In the genomic region with DNA sequence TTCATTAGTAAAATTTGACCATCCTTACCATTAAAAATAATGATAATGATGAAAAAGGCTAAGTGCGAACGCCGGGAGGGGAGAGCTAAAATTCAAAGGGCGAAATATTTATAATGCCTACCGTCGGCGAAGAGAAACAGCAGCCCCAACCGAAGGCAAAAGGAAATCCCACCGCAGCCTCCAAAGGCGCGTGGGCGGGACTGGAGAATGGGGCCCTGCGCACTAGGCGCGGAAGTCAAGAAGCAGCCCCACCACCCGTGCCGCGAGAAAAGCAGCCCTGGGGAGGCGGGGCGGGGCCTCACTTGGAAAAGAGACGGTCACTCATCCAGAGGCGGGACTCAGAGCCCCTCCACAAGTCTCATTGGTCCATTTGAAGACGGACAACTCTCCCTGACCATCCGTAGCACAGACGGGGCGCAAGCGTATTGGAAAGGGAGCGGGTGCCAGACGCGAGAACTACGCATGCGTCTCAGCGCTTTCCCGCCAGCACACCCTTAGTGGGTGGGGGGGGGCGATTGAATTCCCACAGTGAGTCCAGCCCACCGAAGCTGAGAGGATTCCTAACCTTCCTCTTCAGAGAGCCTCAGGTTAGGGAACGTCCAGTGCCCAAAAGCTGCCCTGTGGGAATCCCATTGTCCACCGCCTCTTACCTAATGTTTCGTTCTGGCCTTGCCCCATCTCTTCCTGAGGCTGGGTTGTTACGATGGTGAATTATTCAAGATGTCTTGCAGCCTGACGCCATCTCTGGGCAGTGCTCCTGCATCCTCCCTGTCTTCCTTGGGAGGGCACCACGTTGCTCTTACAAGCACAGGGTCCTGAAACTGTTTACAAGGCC, we compare ENCODE assay signal across 8 cellular contexts. TPM values are rescaled to one million over a fixed set of nuclear protein-coding genes. Genes with fewer than 3 reads are reported as not detected.
A peak's percentile ranks its signal among the peaks of the same experiment; 100 is the strongest.
DNase-seq lines count a peak whose midpoint lies in the region; ATAC-seq and TF ChIP-seq lines count a peak whose summit lies in the region.

No MANE protein-coding gene starts in this region.

- H4K20me1 ChIP-seq in mammary epithelial cell (ENCODE audit: insufficient read depth, low read length), result no peaks in the 10 kb centered on the region
- H4K20me1 ChIP-seq in smooth muscle cell (ENCODE audit: low read depth), result no peaks in the 10 kb centered on the region

- no peaks in the 10 kb centered on the region for H3K27me3 ChIP-seq in AG04450 (ENCODE audit: control insufficient read depth, insufficient read depth, low read length)
- H3K27me3 ChIP-seq in WERI-Rb-1 (ENCODE audit: insufficient read depth, low read depth, severe bottlenecking), result no peaks in the 10 kb centered on the region
- no peaks in the 10 kb centered on the region for H3K27me3 ChIP-seq in mammary epithelial cell (ENCODE audit: insufficient read depth, low read length)
- no peaks in the 10 kb centered on the region for H3K27me3 ChIP-seq in smooth muscle cell (ENCODE audit: low read depth)

- H3K27ac ChIP-seq in AG04450 (ENCODE audit: low read depth, low read length), result peak overlapping the region; percentile 96
- peak overlapping the region; percentile 93 for H3K27ac ChIP-seq in WERI-Rb-1
- H3K27ac ChIP-seq in mammary epithelial cell (ENCODE audit: insufficient read depth, low read depth, low read length), result peak overlapping the region; percentile 69
- H3K27ac ChIP-seq in smooth muscle cell (ENCODE audit: low read depth), result peak overlapping the region; percentile 95

- BruUV-seq in mammary epithelial cell (replicated peaks; lab: Mats Ljungman, UMichigan), result TSS peak; percentile 68

- no peaks in the 10 kb centered on the region for H3K9me3 ChIP-seq in AG04450 (ENCODE audit: control insufficient read depth, insufficient read depth, low read length)
- no peaks in the 10 kb centered on the region for H3K9me3 ChIP-seq in WERI-Rb-1 (ENCODE audit: severe bottlenecking)
- no peaks in the 10 kb centered on the region for H3K9me3 ChIP-seq in mammary epithelial cell (replicated peaks; ENCODE audit: insufficient read depth, low read length)
- H3K9me3 ChIP-seq in smooth muscle cell (replicated peaks; ENCODE audit: low read depth), result no peaks in the 10 kb centered on the region

- intact Hi-C loops in mammary epithelial cell (cut with micrococcal nuclease), result loop anchor here (2.0 kb wide), 1 partner anchor 13 kb away; a partner anchor contains a TSS

- H3K4me1 ChIP-seq in mammary epithelial cell (ENCODE audit: insufficient read depth, low read length), result peaks cover 25% of the 10 kb centered on the region
- peaks cover 17% of the 10 kb centered on the region for H3K4me1 ChIP-seq in smooth muscle cell (ENCODE audit: low read depth)

- in situ Hi-C loops in mammary epithelial cell (cut with MboI; ENCODE audit: low sequenced_read_pairs in 2 of 2), result no loop called here

- dilution Hi-C loops in mammary epithelial cell (cut with HindIII; ENCODE audit: low sequenced_read_pairs), result no loop called here

- H2AFZ ChIP-seq in mammary epithelial cell (ENCODE audit: low read depth, low read length) (peak overlapping the region; percentile 91), smooth muscle cell (ENCODE audit: low read depth) (peak overlapping the region; percentile 48)

- POLR2A ChIA-PET in AG04450 (lab: Yijun Ruan, JAX), result interaction anchor here (1.0 to 1.8 kb wide), 3 partner anchors 18 to 28 kb away, joined by 3 to 9 read pairs (median 4); partner anchors contain the start of genes ENTREP3 and THBS3

- CTCF ChIA-PET in AG04450 (lab: Charles Lee) (interaction anchor here (0.7 to 3.4 kb wide), 11 partner anchors 14 to 55 kb away, joined by 3 to 13 read pairs (median 5); partner anchors contain the start of genes KRTCAP2, MTX1 and THBS3), mammary epithelial cell (lab: Charles Lee; ENCODE audit: low non-redundant PET) (no interaction called here)

- peak overlapping the region; percentile 71 for H3K4me3 ChIP-seq in AG04450 (ENCODE audit: low read depth, low read length)
- H3K4me3 ChIP-seq in WERI-Rb-1 (ENCODE audit: low read depth, low read length), result peak overlapping the region; percentile 90
- peak overlapping the region; percentile 71 to 93 (median 76) for H3K4me3 ChIP-seq in mammary epithelial cell (replicated peaks in 1 of 3; ENCODE audit: insufficient read depth in 1 of 3, low read depth in 2 of 3, low read length in 3 of 3)
- peak overlapping the region; percentile 55 for H3K4me3 ChIP-seq in smooth muscle cell

- TF ChIP-seq CTCF in AG04450 (IDR thresholded peaks at IDR 0.05; ENCODE audit: low read depth, low read length) (no peak; the same call in 1 of the 2 replicates), WERI-Rb-1 (IDR thresholded peaks at IDR 0.05; ENCODE audit: low read depth, low read length) (peak; percentile 54), mammary epithelial cell (conservative IDR thresholded peaks at IDR 0.05 in 1 of 2, IDR thresholded peaks at IDR 0.05 in 1 of 2; ENCODE audit: extremely low read depth in 1 of 2, insufficient read depth in 1 of 2, low read depth in 1 of 2, low read length in 2 of 2) (no peak), smooth muscle cell (IDR thresholded peaks at IDR 0.05; ENCODE audit: borderline replicate concordance, insufficient read depth, poor library complexity, severe bottlenecking) (no peak)

- H3F3A ChIP-seq in smooth muscle cell (ENCODE audit: low read depth), result peaks cover 13% of the 10 kb centered on the region

- ATAC-seq in GM18907 (IDR thresholded peaks at IDR 0.05; ENCODE audit: unreplicated experiment) (peak; percentile 93), HG03139 (IDR thresholded peaks at IDR 0.05; ENCODE audit: unreplicated experiment) (peak; percentile 86)

- H3K4me2 ChIP-seq in mammary epithelial cell (ENCODE audit: insufficient read depth, low read depth, low read length) (peak overlapping the region; percentile 86), smooth muscle cell (peak overlapping the region; percentile 82)

- peaks cover 19% of the 10 kb centered on the region for H3K36me3 ChIP-seq in WERI-Rb-1
- H3K36me3 ChIP-seq in mammary epithelial cell (ENCODE audit: insufficient read depth, low read length), result no peaks in the 10 kb centered on the region
- H3K36me3 ChIP-seq in smooth muscle cell (ENCODE audit: low read depth), result no peaks in the 10 kb centered on the region

- H3K79me2 ChIP-seq in mammary epithelial cell (ENCODE audit: insufficient read depth, low read length), result peaks cover 18% of the 10 kb centered on the region
- peaks cover 5% of the 10 kb centered on the region for H3K79me2 ChIP-seq in smooth muscle cell (ENCODE audit: low read depth)

- 5% methylated on average over 29 of the region's 42 CpGs for WGBS in mammary epithelial cell (ENCODE audit: low coverage, missing lambda C conversion rate)
- under 1% methylated on average over 42 of the region's 42 CpGs for WGBS in smooth muscle cell (ENCODE audit: low lambda C conversion rate)

- H3K9ac ChIP-seq in mammary epithelial cell (ENCODE audit: insufficient read depth, low read length) (peak overlapping the region; percentile 90), smooth muscle cell (ENCODE audit: low read depth) (peak overlapping the region; percentile 34)

- DNase-seq in AG04450 (ENCODE audit: low read depth, low spot score) (peak; percentile 98), NCI-H2196 treated with DMSO at 0.1 percent for 48 hours (lab: John Stamatoyannopoulos, UW; ENCODE audit: unreplicated experiment) (peak; percentile 96), WERI-Rb-1 (peak; percentile 100), mammary epithelial cell (peak; percentile 98), iPS-NIHi7 (ENCODE audit: extremely low spot score) (peak; percentile 99), smooth muscle cell (lab: John Stamatoyannopoulos, UW; ENCODE audit: unreplicated experiment) (peak; percentile 97)

RNA-seq across cellular contexts. Expression of gene MTX1, which starts 19.0 kb away (rescaled TPM):
- polyA plus RNA-seq in AG04450 (2011; rRNA removed) (44.6 and 62.3 TPM in 2 replicates), mammary epithelial cell (82.0 TPM), smooth muscle cell (98.4 and 109 TPM in 2 replicates)
- polyA minus RNA-seq in AG04450 (2011; rRNA and poly(A)+ RNA removed), result 33.4 and 56.5 TPM in 2 replicates
- total RNA-seq in mammary epithelial cell (10 to 100 TPM; 34.2 to 49.3 TPM), smooth muscle cell (45.2 and 55.4 TPM in 2 replicates)
- 31.0 TPM for polyA minus RNA-seq in mammary epithelial cell

RNA-seq across cellular contexts. Expression of gene THBS3, which starts 19.8 kb away (rescaled TPM):
- polyA plus RNA-seq in AG04450 (2011; rRNA removed) (32.5 and 34.6 TPM in 2 replicates), mammary epithelial cell (10.8 TPM), smooth muscle cell (15.7 and 20.1 TPM in 2 replicates)
- polyA minus RNA-seq in AG04450 (2011; rRNA and poly(A)+ RNA removed), result 27.0 and 38.5 TPM in 2 replicates
- total RNA-seq in mammary epithelial cell (10 to 100 TPM; 14.8 to 28.0 TPM), smooth muscle cell (17.2 and 28.5 TPM in 2 replicates)
- 18.1 TPM for polyA minus RNA-seq in mammary epithelial cell

RNA-seq across cellular contexts. Expression of gene ENTREP3, which starts 27.8 kb away (rescaled TPM):
- polyA plus RNA-seq in AG04450 (2011; rRNA removed), result 10.2 and 12.3 TPM in 2 replicates
- polyA minus RNA-seq in AG04450 (2011; rRNA and poly(A)+ RNA removed), result 7.1 and 9.2 TPM in 2 replicates
- total RNA-seq in mammary epithelial cell, result 10 to 100 TPM; 10.0 to 66.1 TPM
- polyA plus RNA-seq in mammary epithelial cell, result 18.4 TPM
- 73.9 TPM for polyA minus RNA-seq in mammary epithelial cell
- total RNA-seq in smooth muscle cell, result 7.0 and 14.7 TPM in 2 replicates
- polyA plus RNA-seq in smooth muscle cell, result 26.5 and 30.9 TPM in 2 replicates

RNA-seq across cellular contexts. Expression of gene SCAMP3, which starts 34.7 kb away (rescaled TPM):
- polyA plus RNA-seq in AG04450 (2011; rRNA removed) (104 and 115 TPM in 2 replicates), mammary epithelial cell (90.5 TPM), smooth muscle cell (118 and 151 TPM in 2 replicates)
- polyA minus RNA-seq in AG04450 (2011; rRNA and poly(A)+ RNA removed), result 73.6 and 94.7 TPM in 2 replicates
- total RNA-seq in mammary epithelial cell (10 to 100 TPM; 36.7 to 57.7 TPM), smooth muscle cell (51.4 and 52.1 TPM in 2 replicates)
- 75.5 TPM for polyA minus RNA-seq in mammary epithelial cell

RNA-seq across cellular contexts. Expression of gene CLK2, which starts 45.8 kb away (rescaled TPM):
- polyA plus RNA-seq in AG04450 (2011; rRNA removed), result 40.5 and 42.6 TPM in 2 replicates
- polyA minus RNA-seq in AG04450 (2011; rRNA and poly(A)+ RNA removed), result 61.7 and 68.9 TPM in 2 replicates
- 10 to 100 TPM; 21.5 to 41.5 TPM for total RNA-seq in mammary epithelial cell
- 36.1 TPM for polyA plus RNA-seq in mammary epithelial cell
- polyA minus RNA-seq in mammary epithelial cell, result 93.7 TPM
- 23.6 and 25.5 TPM in 2 replicates for total RNA-seq in smooth muscle cell
- polyA plus RNA-seq in smooth muscle cell, result 23.5 and 32.2 TPM in 2 replicates

Comparison
In these comparisons a context has a peak if more than half of its experiments do, and no peak if none do; other contexts are left out.
1. Peak in every context shown above with its lines: DNase-seq, ATAC-seq, H3K4me3 ChIP-seq and H3K27ac ChIP-seq.